ENCODE assay signal across 2 cellular contexts in genomic region chr17:44086364-44087311, GRCh38.
A peak's percentile ranks its signal among the peaks of the same experiment; 100 is the strongest.
TF ChIP-seq lines count a peak whose summit lies in the region.

No MANE protein-coding gene starts in this region.

TF ChIP-seq in K562, 482 proteins besides CTCF, POLR2A, EP300 and RAD21 (continued from another document and continues in another):
- TF ChIP-seq LEF1 (IDR thresholded peaks at IDR 0.05): 0 out of 2 replicates have a peak, but pooled peaks have one; percentile 38
- no peak for TF ChIP-seq ELF1 (tag; IDR thresholded peaks at IDR 0.05)
- TF ChIP-seq HDAC2 (IDR thresholded peaks at IDR 0.05): no peak
- TF ChIP-seq EWSR1 (IDR thresholded peaks at IDR 0.05; ENCODE audit: borderline replicate concordance, low read depth, partially characterized antibody): no peak
- TF ChIP-seq PYGO2 (tag; IDR thresholded peaks at IDR 0.05): no peak
- TF ChIP-seq ZBTB7A (IDR thresholded peaks at IDR 0.05; ENCODE audit: borderline replicate concordance, control insufficient read depth, low read depth, low read length): peak; percentile 58
- 0 out of 2 replicates have a peak, but pooled peaks have one; percentile 20 for TF ChIP-seq TEAD4 (IDR thresholded peaks at IDR 0.05; ENCODE audit: low read length)
- TF ChIP-seq TEAD4 (CRISPR knock-in tag; IDR thresholded peaks at IDR 0.05; ENCODE audit: borderline replicate concordance): no peak
- peak in 1 of 2 experiments; percentile 26 for TF ChIP-seq E2F6 (IDR thresholded peaks at IDR 0.05; ENCODE audit: borderline replicate concordance in 1 of 2, extremely low read depth in 1 of 2, insufficient read depth in 1 of 2, insufficient read length in 1 of 2, low read depth in 1 of 2, low read length in 1 of 2, poor library complexity in 1 of 2, severe bottlenecking in 1 of 2)
- no peak for TF ChIP-seq ZNF695 (CRISPR knock-in tag; IDR thresholded peaks at IDR 0.05)
- no peak for TF ChIP-seq NCOA1 (IDR thresholded peaks at IDR 0.05; ENCODE audit: low read depth)
- no peak for TF ChIP-seq THRAP3 (IDR thresholded peaks at IDR 0.05; ENCODE audit: borderline replicate concordance)
- no peak for TF ChIP-seq TCF7 (IDR thresholded peaks at IDR 0.05; ENCODE audit: borderline replicate concordance)
- no peak for TF ChIP-seq ELF2 (CRISPR knock-in tag; IDR thresholded peaks at IDR 0.05)
- TF ChIP-seq NEUROD1 (IDR thresholded peaks at IDR 0.05; ENCODE audit: borderline replicate concordance, low read depth, low read length, partially characterized antibody): peak; percentile 73
- TF ChIP-seq, protein P1, sequence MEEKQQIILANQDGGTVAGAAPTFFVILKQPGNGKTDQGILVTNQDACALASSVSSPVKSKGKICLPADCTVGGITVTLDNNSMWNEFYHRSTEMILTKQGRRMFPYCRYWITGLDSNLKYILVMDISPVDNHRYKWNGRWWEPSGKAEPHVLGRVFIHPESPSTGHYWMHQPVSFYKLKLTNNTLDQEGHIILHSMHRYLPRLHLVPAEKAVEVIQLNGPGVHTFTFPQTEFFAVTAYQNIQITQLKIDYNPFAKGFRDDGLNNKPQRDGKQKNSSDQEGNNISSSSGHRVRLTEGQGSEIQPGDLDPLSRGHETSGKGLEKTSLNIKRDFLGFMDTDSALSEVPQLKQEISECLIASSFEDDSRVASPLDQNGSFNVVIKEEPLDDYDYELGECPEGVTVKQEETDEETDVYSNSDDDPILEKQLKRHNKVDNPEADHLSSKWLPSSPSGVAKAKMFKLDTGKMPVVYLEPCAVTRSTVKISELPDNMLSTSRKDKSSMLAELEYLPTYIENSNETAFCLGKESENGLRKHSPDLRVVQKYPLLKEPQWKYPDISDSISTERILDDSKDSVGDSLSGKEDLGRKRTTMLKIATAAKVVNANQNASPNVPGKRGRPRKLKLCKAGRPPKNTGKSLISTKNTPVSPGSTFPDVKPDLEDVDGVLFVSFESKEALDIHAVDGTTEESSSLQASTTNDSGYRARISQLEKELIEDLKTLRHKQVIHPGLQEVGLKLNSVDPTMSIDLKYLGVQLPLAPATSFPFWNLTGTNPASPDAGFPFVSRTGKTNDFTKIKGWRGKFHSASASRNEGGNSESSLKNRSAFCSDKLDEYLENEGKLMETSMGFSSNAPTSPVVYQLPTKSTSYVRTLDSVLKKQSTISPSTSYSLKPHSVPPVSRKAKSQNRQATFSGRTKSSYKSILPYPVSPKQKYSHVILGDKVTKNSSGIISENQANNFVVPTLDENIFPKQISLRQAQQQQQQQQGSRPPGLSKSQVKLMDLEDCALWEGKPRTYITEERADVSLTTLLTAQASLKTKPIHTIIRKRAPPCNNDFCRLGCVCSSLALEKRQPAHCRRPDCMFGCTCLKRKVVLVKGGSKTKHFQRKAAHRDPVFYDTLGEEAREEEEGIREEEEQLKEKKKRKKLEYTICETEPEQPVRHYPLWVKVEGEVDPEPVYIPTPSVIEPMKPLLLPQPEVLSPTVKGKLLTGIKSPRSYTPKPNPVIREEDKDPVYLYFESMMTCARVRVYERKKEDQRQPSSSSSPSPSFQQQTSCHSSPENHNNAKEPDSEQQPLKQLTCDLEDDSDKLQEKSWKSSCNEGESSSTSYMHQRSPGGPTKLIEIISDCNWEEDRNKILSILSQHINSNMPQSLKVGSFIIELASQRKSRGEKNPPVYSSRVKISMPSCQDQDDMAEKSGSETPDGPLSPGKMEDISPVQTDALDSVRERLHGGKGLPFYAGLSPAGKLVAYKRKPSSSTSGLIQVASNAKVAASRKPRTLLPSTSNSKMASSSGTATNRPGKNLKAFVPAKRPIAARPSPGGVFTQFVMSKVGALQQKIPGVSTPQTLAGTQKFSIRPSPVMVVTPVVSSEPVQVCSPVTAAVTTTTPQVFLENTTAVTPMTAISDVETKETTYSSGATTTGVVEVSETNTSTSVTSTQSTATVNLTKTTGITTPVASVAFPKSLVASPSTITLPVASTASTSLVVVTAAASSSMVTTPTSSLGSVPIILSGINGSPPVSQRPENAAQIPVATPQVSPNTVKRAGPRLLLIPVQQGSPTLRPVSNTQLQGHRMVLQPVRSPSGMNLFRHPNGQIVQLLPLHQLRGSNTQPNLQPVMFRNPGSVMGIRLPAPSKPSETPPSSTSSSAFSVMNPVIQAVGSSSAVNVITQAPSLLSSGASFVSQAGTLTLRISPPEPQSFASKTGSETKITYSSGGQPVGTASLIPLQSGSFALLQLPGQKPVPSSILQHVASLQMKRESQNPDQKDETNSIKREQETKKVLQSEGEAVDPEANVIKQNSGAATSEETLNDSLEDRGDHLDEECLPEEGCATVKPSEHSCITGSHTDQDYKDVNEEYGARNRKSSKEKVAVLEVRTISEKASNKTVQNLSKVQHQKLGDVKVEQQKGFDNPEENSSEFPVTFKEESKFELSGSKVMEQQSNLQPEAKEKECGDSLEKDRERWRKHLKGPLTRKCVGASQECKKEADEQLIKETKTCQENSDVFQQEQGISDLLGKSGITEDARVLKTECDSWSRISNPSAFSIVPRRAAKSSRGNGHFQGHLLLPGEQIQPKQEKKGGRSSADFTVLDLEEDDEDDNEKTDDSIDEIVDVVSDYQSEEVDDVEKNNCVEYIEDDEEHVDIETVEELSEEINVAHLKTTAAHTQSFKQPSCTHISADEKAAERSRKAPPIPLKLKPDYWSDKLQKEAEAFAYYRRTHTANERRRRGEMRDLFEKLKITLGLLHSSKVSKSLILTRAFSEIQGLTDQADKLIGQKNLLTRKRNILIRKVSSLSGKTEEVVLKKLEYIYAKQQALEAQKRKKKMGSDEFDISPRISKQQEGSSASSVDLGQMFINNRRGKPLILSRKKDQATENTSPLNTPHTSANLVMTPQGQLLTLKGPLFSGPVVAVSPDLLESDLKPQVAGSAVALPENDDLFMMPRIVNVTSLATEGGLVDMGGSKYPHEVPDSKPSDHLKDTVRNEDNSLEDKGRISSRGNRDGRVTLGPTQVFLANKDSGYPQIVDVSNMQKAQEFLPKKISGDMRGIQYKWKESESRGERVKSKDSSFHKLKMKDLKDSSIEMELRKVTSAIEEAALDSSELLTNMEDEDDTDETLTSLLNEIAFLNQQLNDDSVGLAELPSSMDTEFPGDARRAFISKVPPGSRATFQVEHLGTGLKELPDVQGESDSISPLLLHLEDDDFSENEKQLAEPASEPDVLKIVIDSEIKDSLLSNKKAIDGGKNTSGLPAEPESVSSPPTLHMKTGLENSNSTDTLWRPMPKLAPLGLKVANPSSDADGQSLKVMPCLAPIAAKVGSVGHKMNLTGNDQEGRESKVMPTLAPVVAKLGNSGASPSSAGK (IDR thresholded peaks at IDR 0.05): no peak
- no peak for TF ChIP-seq HSF4 (CRISPR knock-in tag; IDR thresholded peaks at IDR 0.05; ENCODE audit: borderline replicate concordance)

TF ChIP-seq in HepG2, 621 proteins besides CTCF, POLR2A, EP300 and RAD21 (continued from another document and continues in another):
- TF ChIP-seq, protein P2, sequence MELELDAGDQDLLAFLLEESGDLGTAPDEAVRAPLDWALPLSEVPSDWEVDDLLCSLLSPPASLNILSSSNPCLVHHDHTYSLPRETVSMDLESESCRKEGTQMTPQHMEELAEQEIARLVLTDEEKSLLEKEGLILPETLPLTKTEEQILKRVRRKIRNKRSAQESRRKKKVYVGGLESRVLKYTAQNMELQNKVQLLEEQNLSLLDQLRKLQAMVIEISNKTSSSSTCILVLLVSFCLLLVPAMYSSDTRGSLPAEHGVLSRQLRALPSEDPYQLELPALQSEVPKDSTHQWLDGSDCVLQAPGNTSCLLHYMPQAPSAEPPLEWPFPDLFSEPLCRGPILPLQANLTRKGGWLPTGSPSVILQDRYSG (CRISPR knock-in tag; IDR thresholded peaks at IDR 0.05): no peak
- TF ChIP-seq ZNF30 (CRISPR knock-in tag; IDR thresholded peaks at IDR 0.05) (no peak), CEBPG (CRISPR knock-in tag; IDR thresholded peaks at IDR 0.05) (no peak; the same call in 1 of the 2 replicates), CBX1 (IDR thresholded peaks at IDR 0.05; ENCODE audit: low read depth) (no peak), ZNF335 (CRISPR knock-in tag; IDR thresholded peaks at IDR 0.05) (no peak), TARDBP (CRISPR knock-in tag; IDR thresholded peaks at IDR 0.05) (no peak), MTA3 (CRISPR knock-in tag; IDR thresholded peaks at IDR 0.05) (no peak), ZNF768 (CRISPR knock-in tag; IDR thresholded peaks at IDR 0.05) (no peak), ARID4A (CRISPR knock-in tag; IDR thresholded peaks at IDR 0.05; ENCODE audit: borderline replicate concordance) (0 out of 2 replicates have a peak, but pooled peaks have one; percentile 38), ZNF569 (CRISPR knock-in tag; IDR thresholded peaks at IDR 0.05; ENCODE audit: borderline replicate concordance) (no peak), FOSL2 (CRISPR knock-in tag; IDR thresholded peaks at IDR 0.05) (peak; percentile 84), ZNF598 (CRISPR knock-in tag; IDR thresholded peaks at IDR 0.05; ENCODE audit: borderline replicate concordance) (no peak), HOXD1 (CRISPR knock-in tag; IDR thresholded peaks at IDR 0.05) (no peak), ZNF737 (CRISPR knock-in tag; IDR thresholded peaks at IDR 0.05; ENCODE audit: borderline replicate concordance) (no peak), NR2C2 (CRISPR knock-in tag; IDR thresholded peaks at IDR 0.05; ENCODE audit: borderline replicate concordance) (no peak), JUNB (CRISPR knock-in tag; IDR thresholded peaks at IDR 0.05; ENCODE audit: borderline replicate concordance) (no peak), WIZ (CRISPR knock-in tag; IDR thresholded peaks at IDR 0.05) (no peak), SNAI1 (CRISPR knock-in tag; IDR thresholded peaks at IDR 0.05; ENCODE audit: borderline replicate concordance) (no peak), SSRP1 (CRISPR knock-in tag; IDR thresholded peaks at IDR 0.05) (peak; percentile 57; the same call in 1 of the 2 replicates), ZNF549 (CRISPR knock-in tag; IDR thresholded peaks at IDR 0.05) (no peak)
- TF ChIP-seq, protein P3, sequence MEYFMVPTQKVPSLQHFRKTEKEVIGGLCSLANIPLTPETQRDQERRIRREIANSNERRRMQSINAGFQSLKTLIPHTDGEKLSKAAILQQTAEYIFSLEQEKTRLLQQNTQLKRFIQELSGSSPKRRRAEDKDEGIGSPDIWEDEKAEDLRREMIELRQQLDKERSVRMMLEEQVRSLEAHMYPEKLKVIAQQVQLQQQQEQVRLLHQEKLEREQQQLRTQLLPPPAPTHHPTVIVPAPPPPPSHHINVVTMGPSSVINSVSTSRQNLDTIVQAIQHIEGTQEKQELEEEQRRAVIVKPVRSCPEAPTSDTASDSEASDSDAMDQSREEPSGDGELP (IDR thresholded peaks at IDR 0.05; ENCODE audit: borderline replicate concordance, low read depth): no peak
- TF ChIP-seq, protein P4, sequence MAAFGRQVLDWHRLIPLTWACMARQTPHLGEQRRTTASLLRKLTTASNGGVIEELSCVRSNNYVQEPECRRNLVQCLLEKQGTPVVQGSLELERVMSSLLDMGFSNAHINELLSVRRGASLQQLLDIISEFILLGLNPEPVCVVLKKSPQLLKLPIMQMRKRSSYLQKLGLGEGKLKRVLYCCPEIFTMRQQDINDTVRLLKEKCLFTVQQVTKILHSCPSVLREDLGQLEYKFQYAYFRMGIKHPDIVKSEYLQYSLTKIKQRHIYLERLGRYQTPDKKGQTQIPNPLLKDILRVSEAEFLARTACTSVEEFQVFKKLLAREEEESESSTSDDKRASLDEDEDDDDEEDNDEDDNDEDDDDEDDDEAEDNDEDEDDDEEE (CRISPR knock-in tag; IDR thresholded peaks at IDR 0.05): no peak
- TF ChIP-seq, protein P5, sequence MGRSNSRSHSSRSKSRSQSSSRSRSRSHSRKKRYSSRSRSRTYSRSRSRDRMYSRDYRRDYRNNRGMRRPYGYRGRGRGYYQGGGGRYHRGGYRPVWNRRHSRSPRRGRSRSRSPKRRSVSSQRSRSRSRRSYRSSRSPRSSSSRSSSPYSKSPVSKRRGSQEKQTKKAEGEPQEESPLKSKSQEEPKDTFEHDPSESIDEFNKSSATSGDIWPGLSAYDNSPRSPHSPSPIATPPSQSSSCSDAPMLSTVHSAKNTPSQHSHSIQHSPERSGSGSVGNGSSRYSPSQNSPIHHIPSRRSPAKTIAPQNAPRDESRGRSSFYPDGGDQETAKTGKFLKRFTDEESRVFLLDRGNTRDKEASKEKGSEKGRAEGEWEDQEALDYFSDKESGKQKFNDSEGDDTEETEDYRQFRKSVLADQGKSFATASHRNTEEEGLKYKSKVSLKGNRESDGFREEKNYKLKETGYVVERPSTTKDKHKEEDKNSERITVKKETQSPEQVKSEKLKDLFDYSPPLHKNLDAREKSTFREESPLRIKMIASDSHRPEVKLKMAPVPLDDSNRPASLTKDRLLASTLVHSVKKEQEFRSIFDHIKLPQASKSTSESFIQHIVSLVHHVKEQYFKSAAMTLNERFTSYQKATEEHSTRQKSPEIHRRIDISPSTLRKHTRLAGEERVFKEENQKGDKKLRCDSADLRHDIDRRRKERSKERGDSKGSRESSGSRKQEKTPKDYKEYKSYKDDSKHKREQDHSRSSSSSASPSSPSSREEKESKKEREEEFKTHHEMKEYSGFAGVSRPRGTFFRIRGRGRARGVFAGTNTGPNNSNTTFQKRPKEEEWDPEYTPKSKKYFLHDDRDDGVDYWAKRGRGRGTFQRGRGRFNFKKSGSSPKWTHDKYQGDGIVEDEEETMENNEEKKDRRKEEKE (IDR thresholded peaks at IDR 0.05): no peak
- TF ChIP-seq, protein P6, sequence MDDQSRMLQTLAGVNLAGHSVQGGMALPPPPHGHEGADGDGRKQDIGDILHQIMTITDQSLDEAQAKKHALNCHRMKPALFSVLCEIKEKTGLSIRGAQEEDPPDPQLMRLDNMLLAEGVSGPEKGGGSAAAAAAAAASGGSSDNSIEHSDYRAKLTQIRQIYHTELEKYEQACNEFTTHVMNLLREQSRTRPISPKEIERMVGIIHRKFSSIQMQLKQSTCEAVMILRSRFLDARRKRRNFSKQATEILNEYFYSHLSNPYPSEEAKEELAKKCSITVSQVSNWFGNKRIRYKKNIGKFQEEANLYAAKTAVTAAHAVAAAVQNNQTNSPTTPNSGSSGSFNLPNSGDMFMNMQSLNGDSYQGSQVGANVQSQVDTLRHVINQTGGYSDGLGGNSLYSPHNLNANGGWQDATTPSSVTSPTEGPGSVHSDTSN (CRISPR knock-in tag; IDR thresholded peaks at IDR 0.05; ENCODE audit: borderline replicate concordance): no peak
